In the genomic region with DNA sequence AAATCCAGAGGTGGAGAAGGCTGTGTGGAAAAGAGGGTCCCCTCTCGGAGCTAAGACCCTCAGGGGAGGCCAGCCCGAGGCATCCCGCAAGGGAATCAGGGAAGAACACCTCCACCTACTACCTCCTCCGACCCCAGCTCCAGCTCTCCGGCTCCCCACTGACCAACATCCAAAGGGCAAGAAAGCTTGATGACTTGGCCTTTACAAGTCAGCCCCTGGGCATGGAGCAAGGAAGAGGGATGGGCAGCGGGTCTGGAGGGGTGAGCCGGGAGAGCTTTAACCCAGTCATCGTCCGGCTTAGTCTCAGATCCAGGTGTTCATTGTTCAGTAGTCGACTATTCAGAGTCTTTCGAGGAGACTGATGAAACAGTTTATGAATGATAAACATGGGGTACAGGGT, we compare ENCODE assay signal across 24 cellular contexts. TPM values are rescaled to one million over a fixed set of nuclear protein-coding genes. Genes with fewer than 3 reads are reported as not detected.
DNase-seq lines count a peak whose midpoint lies in the region; ATAC-seq and TF ChIP-seq lines count a peak whose summit lies in the region.
"Had no signal": no experiment of that assay in that cellular context is flagged by ENCODE, and none has a peak within 500 bp of the region (broad histone marks: within the 10 kb centered on the region; RNA-seq: fewer than 3 reads in every experiment).

No MANE protein-coding gene starts in this region.

- H2AK5ac ChIP-seq in neuronal stem cell (ENCODE audit: low read depth, low read length), result peak overlapping the region; percentile 51

- no peak overlapping the region for H3K9ac ChIP-seq in neuronal stem cell (ENCODE audit: low read depth, low read length, poor library complexity)

- H3K18ac ChIP-seq in neuronal stem cell (ENCODE audit: low read length), result no peak overlapping the region

- H3K4me3 ChIP-seq in neuronal stem cell (ENCODE audit: low read length in 2 of 2), result no peak overlapping the region
- H3K4me3 ChIP-seq: cardiac muscle cell, colonic mucosa, skin epidermis, upper lobe of left lung had no signal

- peaks cover 0 to 2% of the 10 kb centered on the region in 2 donors for H3K4me1 ChIP-seq in neuronal stem cell (ENCODE audit: control insufficient read depth in 2 of 2, insufficient read depth in 1 of 2, low read depth in 1 of 2, low read length in 2 of 2)
- H3K4me1 ChIP-seq: colonic mucosa had no signal

- H2BK12ac ChIP-seq in neuronal stem cell (ENCODE audit: low read length), result no peak overlapping the region

- H2BK5ac ChIP-seq in neuronal stem cell (ENCODE audit: low read length), result no peak overlapping the region

- H3K9me3 Mint-ChIP-seq in stimulated activated naive CD8-positive, alpha-beta T cell treated with anti-CD3 and anti-CD28 coated beads, Interleukin-15, amount 100 ng/mL, for 72 hours, result no peaks in the 10 kb centered on the region
- H3K9me3 Mint-ChIP-seq: activated T-cell treated with anti-CD3 and anti-CD28 coated beads, Interleukin-2, amount 50 U/mL, for 72 hours had no signal

- H3K27me3 ChIP-seq in neuronal stem cell (ENCODE audit: control insufficient read depth in 3 of 3, insufficient read depth in 3 of 3, low read depth in 1 of 3, low read length in 3 of 3), result no peaks in the 10 kb centered on the region
- H3K27me3 ChIP-seq: cardiac muscle cell, colonic mucosa, upper lobe of left lung had no signal

- no peak overlapping the region for H3K4ac ChIP-seq in neuronal stem cell (ENCODE audit: low read length)

- DNase-seq in stimulated activated naive CD8-positive, alpha-beta T cell treated with anti-CD3 and anti-CD28 coated beads, Interleukin-15, amount 100 ng/mL, for 72 hours, result no peak
- DNase-seq in stimulated activated naive CD8-positive, alpha-beta T cell treated with anti-CD3 and anti-CD28 coated beads, Interleukin-15, Interleukin-2, amounts not matched to agents 100 U/mL and 50 U/mL, for 24 hours, result no peak
- DNase-seq in erythroblast (lab: John Stamatoyannopoulos, UW) (no peak), neuronal stem cell (ENCODE audit: low spot score) (no peak)
- DNase-seq: activated CD4-positive, CD25-positive, alpha-beta regulatory T cell treated with anti-CD3 and anti-CD28 coated beads, Interleukin-2, amount 50 U/mL, for 72 hours; activated T-cell treated with anti-CD3 and anti-CD28 coated beads, Interleukin-2, amount 50 U/mL, for 72 hours; aorta; colonic mucosa; effector memory CD4-positive, alpha-beta T cell; foreskin melanocyte; KBM-7; kidney glomerular epithelial cell; NCI-H1105; NCI-H2029; NCI-H226; SW 1271; upper lobe of left lung had no signal

- peaks cover 0 to 98% of the 10 kb centered on the region in 2 donors for H3K36me3 ChIP-seq in neuronal stem cell (replicated peaks in 1 of 2; ENCODE audit: control insufficient read depth in 2 of 2, insufficient read depth in 2 of 2, low read length in 2 of 2)

- no peak overlapping the region for H3K27ac ChIP-seq in neuronal stem cell (replicated peaks; ENCODE audit: low read length)
- H3K27ac ChIP-seq: C4-2B, cardiac muscle cell, colonic mucosa, skin epidermis, upper lobe of left lung had no signal

- WGBS in neuronal stem cell (ENCODE audit: extremely low coverage in 2 of 2, insufficient read length in 2 of 2, insufficient replicate concordance in 1 of 2), 2 donors, result no CpG with 5 or more reads among the region's 11 CpGs

- H3K27ac Mint-ChIP-seq in stimulated activated naive CD8-positive, alpha-beta T cell treated with anti-CD3 and anti-CD28 coated beads, Interleukin-15, amount 100 ng/mL, for 72 hours, result peak overlapping the region; percentile 76 to 85
- H3K27ac Mint-ChIP-seq: activated T-cell treated with anti-CD3 and anti-CD28 coated beads, Interleukin-2, amount 50 U/mL, for 72 hours had no signal

- H2AFZ ChIP-seq in neuronal stem cell (ENCODE audit: low read length), result no peak overlapping the region

- TF ChIP-seq POLR2A in erythroblast (IDR thresholded peaks at IDR 0.05; ENCODE audit: low read length), result peak; percentile 11

- no peak overlapping the region for H3K14ac ChIP-seq in neuronal stem cell (ENCODE audit: low read length)

- H4K91ac ChIP-seq in neuronal stem cell (ENCODE audit: low read depth, low read length, poor library complexity), result no peak overlapping the region

- H2BK120ac ChIP-seq in neuronal stem cell (ENCODE audit: low read depth, low read length), result no peak overlapping the region

- no peak overlapping the region for H2BK15ac ChIP-seq in neuronal stem cell (ENCODE audit: low read length)

- no peaks in the 10 kb centered on the region for H3K27me3 Mint-ChIP-seq in stimulated activated naive CD8-positive, alpha-beta T cell treated with anti-CD3 and anti-CD28 coated beads, Interleukin-15, amount 100 ng/mL, for 72 hours
- H3K27me3 Mint-ChIP-seq: activated naive CD8-positive, alpha-beta T cell had no signal

- H3K23ac ChIP-seq in neuronal stem cell (ENCODE audit: low read depth, low read length, poor library complexity), result no peak overlapping the region

- H4K8ac ChIP-seq in neuronal stem cell (ENCODE audit: low read depth, low read length), result no peak overlapping the region

- no peak overlapping the region for H3K4me3 Mint-ChIP-seq in stimulated activated naive CD8-positive, alpha-beta T cell treated with anti-CD3 and anti-CD28 coated beads, Interleukin-15, amount 100 ng/mL, for 72 hours
- H3K4me3 Mint-ChIP-seq: activated naive CD8-positive, alpha-beta T cell; activated T-cell treated with anti-CD3 and anti-CD28 coated beads, Interleukin-2, amount 50 U/mL, for 72 hours had no signal

- no peaks in the 10 kb centered on the region for H3K79me1 ChIP-seq in neuronal stem cell (ENCODE audit: low read depth, low read length)

- ATAC-seq in stimulated activated naive CD8-positive, alpha-beta T cell treated with anti-CD3 and anti-CD28 coated beads, Interleukin-15, amount 100 ng/mL, for 72 hours, result no peak
- ATAC-seq in stimulated activated naive CD8-positive, alpha-beta T cell treated with anti-CD3 and anti-CD28 coated beads, Interleukin-15, Interleukin-2, amounts not matched to agents 100 U/mL and 50 U/mL, for 24 hours, result no peak
- ATAC-seq in GM18867 (IDR thresholded peaks at IDR 0.05; ENCODE audit: unreplicated experiment) (no peak), GM21576 (IDR thresholded peaks at IDR 0.05; ENCODE audit: unreplicated experiment) (no peak), GM19035 (IDR thresholded peaks at IDR 0.05; ENCODE audit: unreplicated experiment) (no peak)
- ATAC-seq: activated T-cell treated with anti-CD3 and anti-CD28 coated beads, Interleukin-2, amount 50 U/mL, for 72 hours had no signal

- H3K4me2 ChIP-seq in neuronal stem cell (ENCODE audit: insufficient read depth, low read length, poor library complexity, severe bottlenecking), result no peak overlapping the region

- peaks cover 13% of the 10 kb centered on the region for H3K4me1 Mint-ChIP-seq in stimulated activated naive CD8-positive, alpha-beta T cell treated with anti-CD3 and anti-CD28 coated beads, Interleukin-15, amount 100 ng/mL, for 72 hours

- no peaks in the 10 kb centered on the region for H3K9me3 ChIP-seq in neuronal stem cell (replicated peaks in 1 of 2; ENCODE audit: control insufficient read depth in 2 of 2, insufficient read depth in 1 of 2, low read depth in 1 of 2, low read length in 2 of 2)
- H3K9me3 ChIP-seq: colonic mucosa, upper lobe of left lung had no signal

RNA-seq across cellular contexts. Expression of a gene that starts 32.1 kb away (rescaled TPM):
- polyA plus RNA-seq in neuronal stem cell (2013, experiment 1 of 2), result 6.1 TPM
- polyA plus RNA-seq in neuronal stem cell (2013, experiment 2 of 2), result 7.0 TPM
